In the genomic region with DNA sequence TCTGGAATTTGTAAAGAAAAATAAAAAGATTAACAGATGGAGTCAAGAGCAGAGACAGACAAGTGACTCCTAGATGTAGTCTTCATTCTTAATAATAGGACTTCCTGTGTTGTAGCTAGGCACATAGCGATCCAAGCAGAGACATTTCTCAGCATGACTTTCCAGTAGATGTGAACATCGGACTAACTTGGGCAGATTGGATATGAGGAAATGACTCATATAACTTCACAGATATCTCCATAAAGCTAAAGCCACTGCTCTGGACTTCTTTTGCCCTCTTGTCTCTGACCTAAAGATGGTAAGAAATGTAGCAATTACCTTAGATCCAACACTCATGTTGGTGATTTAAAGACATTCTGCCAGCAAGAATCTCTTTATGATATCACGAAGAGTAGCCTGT, we compare ENCODE assay signal across 2 cellular contexts.
TF ChIP-seq lines count a peak whose summit lies in the region.

No MANE protein-coding gene starts in this region.

TF ChIP-seq in H1, 55 proteins besides CTCF, POLR2A, EP300 and RAD21:
- TF ChIP-seq POLR2AphosphoS5 (IDR thresholded peaks at IDR 0.05; ENCODE audit: low read depth, low read length) (no peak), BCL11A (IDR thresholded peaks at IDR 0.05; ENCODE audit: low read depth in 2 of 2, low read length in 2 of 2) (no peak), TAF7 (optimal IDR thresholded peaks at IDR 0.05; ENCODE audit: borderline replicate concordance, low read depth, low read length) (no peak), RNF2 (IDR thresholded peaks at IDR 0.05; ENCODE audit: borderline replicate concordance, low read depth, low read length, missing control alignments, poor library complexity, severe bottlenecking) (no peak), CBX5 (IDR thresholded peaks at IDR 0.05; ENCODE audit: low read depth, low read length) (no peak), E2F6 (IDR thresholded peaks at IDR 0.05) (no peak), SUZ12 (IDR thresholded peaks at IDR 0.05; ENCODE audit: low read length) (no peak), TEAD4 (IDR thresholded peaks at IDR 0.05; ENCODE audit: low read depth, low read length) (no peak), SP1 (IDR thresholded peaks at IDR 0.05; ENCODE audit: low read depth, low read length) (no peak), EZH2 (IDR thresholded peaks at IDR 0.05; ENCODE audit: low read depth, low read length, severe bottlenecking) (no peak)
- TF ChIP-seq, protein P1, sequence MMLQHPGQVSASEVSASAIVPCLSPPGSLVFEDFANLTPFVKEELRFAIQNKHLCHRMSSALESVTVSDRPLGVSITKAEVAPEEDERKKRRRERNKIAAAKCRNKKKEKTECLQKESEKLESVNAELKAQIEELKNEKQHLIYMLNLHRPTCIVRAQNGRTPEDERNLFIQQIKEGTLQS (IDR thresholded peaks at IDR 0.05; ENCODE audit: insufficient read depth, low read depth, low read length), result no peak

TF ChIP-seq in GM23338, 12 proteins besides CTCF, POLR2A, EP300 and RAD21:
- TF ChIP-seq JUNB (IDR thresholded peaks at IDR 0.05; ENCODE audit: unreplicated experiment) (no peak), ZNF114 (CRISPR knock-in tag; IDR thresholded peaks at IDR 0.05) (no peak), POLR2AphosphoS5 (IDR thresholded peaks at IDR 0.05; ENCODE audit: low read depth) (no peak), NANOG (IDR thresholded peaks at IDR 0.05; ENCODE audit: borderline replicate concordance) (no peak), ZNF331 (CRISPR knock-in tag; IDR thresholded peaks at IDR 0.05; ENCODE audit: low read depth) (no peak), ETS1 (IDR thresholded peaks at IDR 0.05) (no peak), CREB1 (CRISPR knock-in tag; IDR thresholded peaks at IDR 0.05; ENCODE audit: low read depth) (no peak), REST (IDR thresholded peaks at IDR 0.05; ENCODE audit: unreplicated experiment) (no peak), EZH2phosphoT487 (IDR thresholded peaks at IDR 0.05; ENCODE audit: unreplicated experiment) (no peak), STAT1 (IDR thresholded peaks at IDR 0.05; ENCODE audit: unreplicated experiment) (no peak), EZH2 (IDR thresholded peaks at IDR 0.05; ENCODE audit: low read depth, unreplicated experiment) (no peak)
- TF ChIP-seq, protein P2, sequence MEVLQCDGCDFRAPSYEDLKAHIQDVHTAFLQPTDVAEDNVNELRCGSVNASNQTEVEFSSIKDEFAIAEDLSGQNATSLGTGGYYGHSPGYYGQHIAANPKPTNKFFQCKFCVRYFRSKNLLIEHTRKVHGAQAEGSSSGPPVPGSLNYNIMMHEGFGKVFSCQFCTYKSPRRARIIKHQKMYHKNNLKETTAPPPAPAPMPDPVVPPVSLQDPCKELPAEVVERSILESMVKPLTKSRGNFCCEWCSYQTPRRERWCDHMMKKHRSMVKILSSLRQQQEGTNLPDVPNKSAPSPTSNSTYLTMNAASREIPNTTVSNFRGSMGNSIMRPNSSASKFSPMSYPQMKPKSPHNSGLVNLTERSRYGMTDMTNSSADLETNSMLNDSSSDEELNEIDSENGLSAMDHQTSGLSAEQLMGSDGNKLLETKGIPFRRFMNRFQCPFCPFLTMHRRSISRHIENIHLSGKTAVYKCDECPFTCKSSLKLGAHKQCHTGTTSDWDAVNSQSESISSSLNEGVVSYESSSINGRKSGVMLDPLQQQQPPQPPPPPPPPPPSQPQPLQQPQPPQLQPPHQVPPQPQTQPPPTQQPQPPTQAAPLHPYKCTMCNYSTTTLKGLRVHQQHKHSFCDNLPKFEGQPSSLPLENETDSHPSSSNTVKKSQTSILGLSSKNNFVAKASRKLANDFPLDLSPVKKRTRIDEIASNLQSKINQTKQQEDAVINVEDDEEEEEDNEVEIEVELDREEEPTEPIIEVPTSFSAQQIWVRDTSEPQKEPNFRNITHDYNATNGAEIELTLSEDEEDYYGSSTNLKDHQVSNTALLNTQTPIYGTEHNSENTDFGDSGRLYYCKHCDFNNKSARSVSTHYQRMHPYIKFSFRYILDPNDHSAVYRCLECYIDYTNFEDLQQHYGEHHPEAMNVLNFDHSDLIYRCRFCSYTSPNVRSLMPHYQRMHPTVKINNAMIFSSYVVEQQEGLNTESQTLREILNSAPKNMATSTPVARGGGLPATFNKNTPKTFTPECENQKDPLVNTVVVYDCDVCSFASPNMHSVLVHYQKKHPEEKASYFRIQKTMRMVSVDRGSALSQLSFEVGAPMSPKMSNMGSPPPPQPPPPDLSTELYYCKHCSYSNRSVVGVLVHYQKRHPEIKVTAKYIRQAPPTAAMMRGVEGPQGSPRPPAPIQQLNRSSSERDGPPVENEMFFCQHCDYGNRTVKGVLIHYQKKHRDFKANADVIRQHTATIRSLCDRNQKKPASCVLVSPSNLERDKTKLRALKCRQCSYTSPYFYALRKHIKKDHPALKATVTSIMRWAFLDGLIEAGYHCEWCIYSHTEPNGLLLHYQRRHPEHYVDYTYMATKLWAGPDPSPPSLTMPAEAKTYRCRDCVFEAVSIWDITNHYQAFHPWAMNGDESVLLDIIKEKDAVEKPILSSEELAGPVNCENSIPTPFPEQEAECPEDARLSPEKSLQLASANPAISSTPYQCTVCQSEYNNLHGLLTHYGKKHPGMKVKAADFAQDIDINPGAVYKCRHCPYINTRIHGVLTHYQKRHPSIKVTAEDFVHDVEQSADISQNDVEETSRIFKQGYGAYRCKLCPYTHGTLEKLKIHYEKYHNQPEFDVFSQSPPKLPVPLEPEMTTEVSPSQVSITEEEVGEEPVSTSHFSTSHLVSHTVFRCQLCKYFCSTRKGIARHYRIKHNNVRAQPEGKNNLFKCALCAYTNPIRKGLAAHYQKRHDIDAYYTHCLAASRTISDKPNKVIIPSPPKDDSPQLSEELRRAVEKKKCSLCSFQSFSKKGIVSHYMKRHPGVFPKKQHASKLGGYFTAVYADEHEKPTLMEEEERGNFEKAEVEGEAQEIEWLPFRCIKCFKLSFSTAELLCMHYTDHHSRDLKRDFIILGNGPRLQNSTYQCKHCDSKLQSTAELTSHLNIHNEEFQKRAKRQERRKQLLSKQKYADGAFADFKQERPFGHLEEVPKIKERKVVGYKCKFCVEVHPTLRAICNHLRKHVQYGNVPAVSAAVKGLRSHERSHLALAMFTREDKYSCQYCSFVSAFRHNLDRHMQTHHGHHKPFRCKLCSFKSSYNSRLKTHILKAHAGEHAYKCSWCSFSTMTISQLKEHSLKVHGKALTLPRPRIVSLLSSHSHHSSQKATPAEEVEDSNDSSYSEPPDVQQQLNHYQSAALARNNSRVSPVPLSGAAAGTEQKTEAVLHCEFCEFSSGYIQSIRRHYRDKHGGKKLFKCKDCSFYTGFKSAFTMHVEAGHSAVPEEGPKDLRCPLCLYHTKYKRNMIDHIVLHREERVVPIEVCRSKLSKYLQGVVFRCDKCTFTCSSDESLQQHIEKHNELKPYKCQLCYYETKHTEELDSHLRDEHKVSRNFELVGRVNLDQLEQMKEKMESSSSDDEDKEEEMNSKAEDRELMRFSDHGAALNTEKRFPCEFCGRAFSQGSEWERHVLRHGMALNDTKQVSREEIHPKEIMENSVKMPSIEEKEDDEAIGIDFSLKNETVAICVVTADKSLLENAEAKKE (CRISPR knock-in tag; IDR thresholded peaks at IDR 0.05), result no peak
